In the genomic region with DNA sequence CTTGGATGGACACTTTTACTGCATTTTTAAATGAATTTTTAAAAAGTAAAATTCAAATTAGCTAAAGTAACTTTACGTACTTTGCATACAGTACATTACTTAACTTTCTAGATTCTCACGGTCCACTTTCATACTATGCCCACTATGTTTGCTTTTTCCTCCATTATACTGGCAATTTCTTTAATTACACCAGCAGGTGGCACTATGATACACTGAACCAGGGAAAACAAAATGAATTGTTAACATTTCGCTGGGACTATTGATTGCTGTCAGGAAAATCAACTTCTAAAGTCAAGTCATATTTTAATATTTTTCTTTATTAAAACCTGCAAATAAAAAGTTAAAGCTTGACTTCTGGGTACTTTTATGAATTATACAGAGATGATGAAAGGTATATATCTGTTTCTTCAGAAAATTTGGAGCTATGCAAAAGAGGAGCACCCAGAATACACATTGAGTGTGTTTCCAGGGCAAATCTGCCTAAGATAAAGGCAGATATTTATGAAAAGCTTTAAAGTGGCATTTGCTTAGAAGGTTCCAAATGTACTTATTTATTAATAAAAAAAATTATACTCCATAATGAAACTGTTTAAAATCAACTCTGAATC, we compare ENCODE assay signal across 10 cellular contexts. TPM values are rescaled to one million over a fixed set of nuclear protein-coding genes. Genes with fewer than 3 reads are reported as not detected.
DNase-seq lines count a peak whose midpoint lies in the region; ATAC-seq, FAIRE-seq and TF ChIP-seq lines count a peak whose summit lies in the region.
"Had no signal": no experiment of that assay in that cellular context is flagged by ENCODE, and none has a peak within 500 bp of the region (broad histone marks: within the 10 kb centered on the region; RNA-seq: fewer than 3 reads in every experiment).

No MANE protein-coding gene starts in this region.

- 4 to 24% (median 13%) methylated on average over 3 of the region's 3 CpGs for WGBS in small intestine, 3 donors

- no peak overlapping the region for H3K4me3 Mint-ChIP-seq in T-cell
- H3K4me3 Mint-ChIP-seq: IgD-negative memory B cell; naive thymus-derived CD8-positive, alpha-beta T cell had no signal

- no peaks in the 10 kb centered on the region for H3K27me3 Mint-ChIP-seq in T-cell

- peak overlapping the region; percentile 64 for H2AFZ ChIP-seq in ACC112 (ENCODE audit: low read length, unreplicated experiment)

- H3K9me3 Mint-ChIP-seq in T-cell = no peaks in the 10 kb centered on the region
- H3K9me3 Mint-ChIP-seq: IgD-negative memory B cell; naive thymus-derived CD8-positive, alpha-beta T cell had no signal

- H3K27me3 ChIP-seq in ACC112 (ENCODE audit: insufficient read depth, low read length) = no peaks in the 10 kb centered on the region
- peaks cover 10% of the 10 kb centered on the region for H3K27me3 ChIP-seq in foreskin keratinocyte
- H3K27me3 ChIP-seq in small intestine (ENCODE audit: control insufficient read depth in 2 of 2, insufficient read depth in 2 of 2, low read length in 2 of 2) = no peaks in the 10 kb centered on the region

- H3K36me3 ChIP-seq in ACC112 (ENCODE audit: insufficient read depth, low read length) (no peaks in the 10 kb centered on the region), small intestine (ENCODE audit: control insufficient read depth in 2 of 2, insufficient read depth in 2 of 2, low read length in 2 of 2) (no peaks in the 10 kb centered on the region)

- H3K27ac Mint-ChIP-seq in T-cell = no peak overlapping the region
- H3K27ac Mint-ChIP-seq: IgD-negative memory B cell; naive thymus-derived CD8-positive, alpha-beta T cell had no signal

- H3K27ac ChIP-seq in ACC112 (ENCODE audit: low read depth, low read length) (no peak overlapping the region), foreskin keratinocyte (no peak overlapping the region), small intestine (ENCODE audit: low read depth in 1 of 2, low read length in 1 of 2) (no peak overlapping the region)

- FAIRE-seq in H54 (lab: Jason Lieb, UNC) (peak; percentile 76), small intestine (lab: Jason Lieb, UNC) (peak; percentile 95)

- TF ChIP-seq POLR2A in H54 (IDR thresholded peaks at IDR 0.05; ENCODE audit: low read depth, low read length) = no peak

- H3K4me3 ChIP-seq in ACC112 (ENCODE audit: low read depth, low read length) = no peak overlapping the region
- H3K4me3 ChIP-seq in small intestine (ENCODE audit: low read depth in 1 of 2, low read length in 2 of 2) = no peak overlapping the region

- CTCF ChIA-PET in T-cell (lab: Charles Lee) = interaction anchor here (0.6 to 2.0 kb wide), 18 partner anchors 10 to 1236 kb away, joined by 3 to 23 read pairs (median 4); no protein-coding TSS in a partner anchor

- DNase-seq in GF-D8 (lab: John Stamatoyannopoulos, UW) (peak; percentile 14), H54 (ENCODE audit: insufficient read length, low spot score) (no peak), LoVo (ENCODE audit: low spot score) (peak; percentile 64), T-cell (no peak), foreskin keratinocyte (peak in 1 of 2 donors; percentile 23), small intestine (peak; percentile 60)
- no peak for DNase-seq in stimulated activated CD4-positive, alpha-beta T cell treated with anti-CD3 and anti-CD28 coated beads, Interleukin-15, amount 100 ng/mL, for 24 hours

- no peaks in the 10 kb centered on the region for H3K9me3 ChIP-seq in small intestine (ENCODE audit: control insufficient read depth, low read depth)

- POLR2A ChIA-PET in T-cell (lab: Charles Lee) = no interaction called here

- ATAC-seq in T-cell (replicated peaks in 1 of 4) (peak; percentile 42 to 60 (median 58)), foreskin keratinocyte (peak; percentile 64)

- no peaks in the 10 kb centered on the region for H3K79me2 ChIP-seq in ACC112 (ENCODE audit: control insufficient read depth, insufficient read depth, low read length, unreplicated experiment)

- peak; percentile 84 for TF ChIP-seq CTCF in foreskin keratinocyte (conservative IDR thresholded peaks at IDR 0.05)

- H3K36me3 Mint-ChIP-seq in T-cell = no peaks in the 10 kb centered on the region
- H3K36me3 Mint-ChIP-seq: naive thymus-derived CD8-positive, alpha-beta T cell had no signal

- H3K4me1 ChIP-seq in ACC112 (ENCODE audit: control insufficient read depth, insufficient read depth, low read length, unreplicated experiment) = no peaks in the 10 kb centered on the region
- no peaks in the 10 kb centered on the region for H3K4me1 ChIP-seq in foreskin keratinocyte
- no peaks in the 10 kb centered on the region for H3K4me1 ChIP-seq in small intestine (ENCODE audit: control insufficient read depth in 2 of 2, insufficient read depth in 1 of 2, low read depth in 1 of 2, low read length in 1 of 2)

- peaks cover 0 to 2% (median 0%) of the 10 kb centered on the region in 3 donors for H3K4me1 Mint-ChIP-seq in T-cell
- H3K4me1 Mint-ChIP-seq: naive thymus-derived CD8-positive, alpha-beta T cell had no signal

RNA-seq across cellular contexts. Expression of a gene that starts 21.8 kb away (rescaled TPM):
- total RNA-seq in T-cell = not detected
- total RNA-seq in foreskin keratinocyte = not detected in 2 replicates
- not detected in 2 replicates for polyA plus RNA-seq in foreskin keratinocyte
- polyA plus RNA-seq in small intestine = not detected
- total RNA-seq: naive thymus-derived CD8-positive, alpha-beta T cell had no signal
- polyA plus RNA-seq: IgD-negative memory B cell; naive thymus-derived CD8-positive, alpha-beta T cell had no signal

Comparison
In these comparisons a context has a peak if more than half of its experiments do, and no peak if none do; other contexts are left out.
1. DNase-seq: peak in GF-D8 (single experiment), LoVo (single experiment) and small intestine (single experiment); none in H54 (single experiment), T-cell (0 of 34) and stimulated activated CD4-positive, alpha-beta T cell treated with anti-CD3 and anti-CD28 coated beads, Interleukin-15, amount 100 ng/mL, for 24 hours (single experiment).